In the genomic region with DNA sequence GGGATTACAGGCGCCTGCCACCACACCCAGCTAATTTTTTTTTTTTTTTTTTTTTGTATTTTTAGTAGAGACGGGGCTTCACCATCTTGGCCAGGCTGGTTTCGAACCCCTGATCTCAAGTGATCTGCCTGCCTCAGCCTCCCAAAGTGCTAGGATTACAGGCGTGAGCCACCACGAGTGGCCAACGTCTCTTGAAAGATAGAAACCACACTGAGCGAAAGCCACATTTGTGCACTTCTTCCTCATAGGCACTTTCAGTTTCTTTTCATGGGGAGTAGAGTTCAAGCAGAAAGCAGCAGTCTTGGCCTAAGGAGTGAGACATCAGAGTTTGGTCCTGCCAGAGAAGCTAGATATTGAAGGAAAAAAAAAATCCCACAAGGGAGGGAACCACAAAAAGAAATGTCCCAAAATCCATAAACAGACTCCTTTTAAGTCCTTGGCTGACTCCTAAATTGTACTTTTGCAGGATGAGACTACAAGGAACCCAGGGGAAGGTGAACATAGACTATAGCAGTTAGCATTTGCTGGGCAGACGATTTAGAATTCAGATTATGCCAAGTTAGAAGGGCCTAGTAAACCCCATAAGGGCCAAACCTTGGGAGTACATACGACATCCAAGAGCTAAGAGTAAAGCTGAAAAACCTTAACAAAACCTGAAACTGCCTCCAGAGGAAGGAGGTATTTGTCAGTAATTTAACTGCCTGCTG, we compare ENCODE assay signal across 8 cellular contexts. TPM values are rescaled to one million over a fixed set of nuclear protein-coding genes. Genes with fewer than 3 reads are reported as not detected.
DNase-seq lines count a peak whose midpoint lies in the region; ATAC-seq and TF ChIP-seq lines count a peak whose summit lies in the region.

No MANE protein-coding gene starts in this region.

- no peaks in the 10 kb centered on the region for H3K27me3 ChIP-seq in prostate gland (replicated peaks; ENCODE audit: insufficient read depth)

- H3K4me3 ChIP-seq in prostate gland = no peak overlapping the region

- no peak for TF ChIP-seq CTCF in prostate gland (IDR thresholded peaks at IDR 0.05)

- H3K9me3 Mint-ChIP-seq in activated T-cell treated with anti-CD3 and anti-CD28 coated beads, Interleukin-2, amount 50 U/mL, for 72 hours = peaks cover 3% of the 10 kb centered on the region in 2 donors

- H3K9me3 ChIP-seq in prostate gland = no peaks in the 10 kb centered on the region

- H3K27ac Mint-ChIP-seq in activated T-cell treated with anti-CD3 and anti-CD28 coated beads, Interleukin-2, amount 50 U/mL, for 72 hours = peak overlapping the region; percentile 64

- 95% methylated on average over 9 of the region's 9 CpGs for WGBS in prostate gland

- intact Hi-C loops in sciatic nerve (cut with DNase I) = no loop called here
- intact Hi-C loops in prostate gland (cut with DNase I) = no loop called here

- H3K27ac ChIP-seq in prostate gland = no peak overlapping the region

- DNase-seq in activated CD4-positive, CD25-positive, alpha-beta regulatory T cell treated with anti-CD3 and anti-CD28 coated beads, Interleukin-2, amount 50 U/mL, for 72 hours = no peak
- peak; percentile 45 to 51 for DNase-seq in activated T-cell treated with anti-CD3 and anti-CD28 coated beads, Interleukin-2, amount 50 U/mL, for 72 hours
- DNase-seq in sciatic nerve (ENCODE audit: low spot score) (no peak), NCI-H1105 treated with DMSO at 0.1 percent for 48 hours (lab: John Stamatoyannopoulos, UW) (no peak), prostate gland (ENCODE audit: low spot score) (no peak), 8988T (no peak)

- peaks cover 2 to 6% of the 10 kb centered on the region in 2 donors for H3K36me3 Mint-ChIP-seq in activated T-cell treated with anti-CD3 and anti-CD28 coated beads, Interleukin-2, amount 50 U/mL, for 72 hours (ENCODE audit: insufficient read depth in 2 of 2)

- H3K4me3 Mint-ChIP-seq in activated T-cell treated with anti-CD3 and anti-CD28 coated beads, Interleukin-2, amount 50 U/mL, for 72 hours = peak overlapping the region; percentile 33 to 54

- no peaks in the 10 kb centered on the region for H3K36me3 ChIP-seq in prostate gland

- ATAC-seq in activated CD4-positive, CD25-positive, alpha-beta regulatory T cell treated with anti-CD3 and anti-CD28 coated beads, Interleukin-2, amount 50 U/mL, for 24 hours = peak; percentile 97 to 99
- ATAC-seq in HG03565 (IDR thresholded peaks at IDR 0.05; ENCODE audit: unreplicated experiment) (peak; percentile 88), sciatic nerve (peak; percentile 75)
- ATAC-seq in activated T-cell treated with anti-CD3 and anti-CD28 coated beads, Interleukin-2, amount 50 U/mL, for 72 hours (replicated peaks in 1 of 2) = peak; percentile 96 to 97

- H3K4me1 Mint-ChIP-seq in activated T-cell treated with anti-CD3 and anti-CD28 coated beads, Interleukin-2, amount 50 U/mL, for 72 hours (ENCODE audit: low read depth) = peaks cover 20% of the 10 kb centered on the region

- H3K4me1 ChIP-seq in prostate gland (replicated peaks) = no peaks in the 10 kb centered on the region

- TF ChIP-seq POLR2A in prostate gland (IDR thresholded peaks at IDR 0.05) = no peak

- no peaks in the 10 kb centered on the region for H3K27me3 Mint-ChIP-seq in activated T-cell treated with anti-CD3 and anti-CD28 coated beads, Interleukin-2, amount 50 U/mL, for 72 hours (ENCODE audit: low read depth)

RNA-seq across cellular contexts. Expression of a gene that starts 43.9 kb away (rescaled TPM):
- total RNA-seq in activated T-cell treated with anti-CD3 and anti-CD28 coated beads, Interleukin-2, amount 50 U/mL, for 72 hours = 10 to 100 TPM; 17.7 to 22.7 TPM
- total RNA-seq in sciatic nerve = 14.8 TPM
- total RNA-seq in prostate gland = 10 to 100 TPM; 21.6 to 36.5 TPM

RNA-seq across cellular contexts. Expression of a gene that starts 55.9 kb away (rescaled TPM):
- total RNA-seq in activated T-cell treated with anti-CD3 and anti-CD28 coated beads, Interleukin-2, amount 50 U/mL, for 72 hours = 1 to 10 TPM; 6.3 to 6.8 TPM
- total RNA-seq in sciatic nerve = 24.0 TPM
- 1 to 10 TPM; 6.1 to 7.7 TPM for total RNA-seq in prostate gland

Comparison
In these comparisons a context has a peak if more than half of its experiments do, and no peak if none do; other contexts are left out.
1. DNase-seq: peak in activated T-cell treated with anti-CD3 and anti-CD28 coated beads, Interleukin-2, amount 50 U/mL, for 72 hours (2 of 2); none in activated CD4-positive, CD25-positive, alpha-beta regulatory T cell treated with anti-CD3 and anti-CD28 coated beads, Interleukin-2, amount 50 U/mL, for 72 hours (single experiment), sciatic nerve (single experiment), NCI-H1105 treated with DMSO at 0.1 percent for 48 hours (single experiment), prostate gland (single experiment) and 8988T (single experiment).
2. Peak in every context shown above with its lines, with median percentiles within 50 percentile points of each other: ATAC-seq.